Comparison of ENCODE assay signal across 8 cellular contexts in the genomic region with DNA sequence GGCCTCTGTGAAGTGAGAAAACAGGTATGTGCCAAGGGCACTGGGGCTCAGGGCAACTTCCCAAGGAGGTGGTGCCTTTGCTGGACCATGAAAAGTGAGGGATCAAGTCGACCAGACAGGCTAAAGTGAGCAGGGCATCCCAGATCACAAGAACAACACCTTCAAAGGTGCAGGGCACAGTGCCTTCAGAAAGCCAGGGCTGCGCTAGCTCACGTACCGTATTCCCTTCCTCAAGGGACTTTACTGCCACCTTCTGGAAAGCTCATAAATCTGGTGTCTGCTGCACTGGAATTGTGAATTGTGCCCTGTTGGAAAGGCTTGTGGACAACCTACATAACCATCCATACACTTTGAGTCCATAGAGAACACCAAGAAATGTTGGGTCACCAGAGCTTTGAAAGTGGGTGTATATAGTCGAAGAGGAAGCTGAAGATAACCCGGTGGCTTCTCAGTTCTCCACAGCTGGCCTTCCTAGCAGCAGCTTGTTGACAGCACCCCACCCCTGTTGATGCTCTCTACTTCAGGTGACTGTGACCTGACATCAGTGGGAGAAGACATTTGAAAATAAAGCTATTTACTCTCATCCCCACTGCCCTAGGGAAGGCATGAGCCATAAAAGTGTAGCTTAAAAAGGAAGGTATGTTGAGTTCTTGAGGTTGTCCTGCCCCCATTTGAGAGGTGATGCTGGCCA. TPM values are rescaled to one million over a fixed set of nuclear protein-coding genes. Genes with fewer than 3 reads are reported as not detected.
A peak's percentile ranks its signal among the peaks of the same experiment; 100 is the strongest.
DNase-seq lines count a peak whose midpoint lies in the region; ATAC-seq and TF ChIP-seq lines count a peak whose summit lies in the region.

No MANE protein-coding gene starts in this region.

- no peaks in the 10 kb centered on the region for H3K4me1 ChIP-seq in cardiac muscle cell (ENCODE audit: low read depth)
- peaks cover 7% of the 10 kb centered on the region for H3K4me1 ChIP-seq in parathyroid adenoma

- H3K27me3 ChIP-seq in cardiac muscle cell (peaks cover 9% of the 10 kb centered on the region), parathyroid adenoma (ENCODE audit: control insufficient read depth, insufficient read depth, low read length) (no peaks in the 10 kb centered on the region)

- intact Hi-C loops in Right ventricle myocardium inferior (cut with DNase I), result loop anchor here (5.0 kb wide), 1 partner anchor 402 kb away; a partner anchor contains a TSS

- H3K36me3 ChIP-seq in cardiac muscle cell, result no peaks in the 10 kb centered on the region
- H3K36me3 ChIP-seq in parathyroid adenoma (ENCODE audit: control insufficient read depth, insufficient read depth, low read length), result no peaks in the 10 kb centered on the region

- H3K4me3 ChIP-seq in cardiac muscle cell (no peak overlapping the region), parathyroid adenoma (ENCODE audit: low read depth, low read length) (no peak overlapping the region)

- peak; percentile 59 for TF ChIP-seq CTCF in cardiac muscle cell (IDR thresholded peaks at IDR 0.05; ENCODE audit: low read depth, low read length)
- TF ChIP-seq CTCF in parathyroid adenoma (IDR thresholded peaks at IDR 0.05), result peak; percentile 66

- H3K79me2 ChIP-seq in parathyroid adenoma, result peaks cover 3% of the 10 kb centered on the region

- no peak overlapping the region for H3K27ac ChIP-seq in cardiac muscle cell
- H3K27ac ChIP-seq in parathyroid adenoma, result peak overlapping the region; percentile 33

- H3K9ac ChIP-seq in parathyroid adenoma, result no peak overlapping the region

- H3K9me3 ChIP-seq in cardiac muscle cell (ENCODE audit: low read depth), result no peaks in the 10 kb centered on the region
- H3K9me3 ChIP-seq in parathyroid adenoma (ENCODE audit: control insufficient read depth, low read length), result no peaks in the 10 kb centered on the region

- H2AFZ ChIP-seq in parathyroid adenoma, result no peak overlapping the region

- no peak overlapping the region for H3K4me2 ChIP-seq in parathyroid adenoma (ENCODE audit: low read length)

- ATAC-seq in Right ventricle myocardium inferior (no peak), GM19397 (IDR thresholded peaks at IDR 0.05; ENCODE audit: unreplicated experiment) (no peak)

- DNase-seq in cardiac muscle cell (ENCODE audit: low read depth in 1 of 2, low spot score in 1 of 2), result peak; percentile 70 to 79
- DNase-seq in Right ventricle myocardium inferior (ENCODE audit: missing footprints), result no peak
- peak; percentile 14 for DNase-seq in NCI-H1417 treated with DMSO at 0.1 percent for 48 hours (lab: John Stamatoyannopoulos, UW)
- DNase-seq in SW 1271 (lab: John Stamatoyannopoulos, UW), result peak; percentile 59 to 79
- DNase-seq in fibroblast of peridontal ligament (ENCODE audit: extremely low read depth), result peak; percentile 79
- DNase-seq in activated CD4-positive, CD25-positive, alpha-beta regulatory T cell (lab: John Stamatoyannopoulos, UW), result no peak

RNA-seq across cellular contexts. Expression of a gene that starts 24.5 kb away (rescaled TPM):
- 10.5 and 14.1 TPM in 2 replicates for total RNA-seq in cardiac muscle cell
- polyA plus RNA-seq in cardiac muscle cell, result 3.0 and 5.0 TPM in 2 replicates
- 0.22 TPM for total RNA-seq in Right ventricle myocardium inferior

Comparison
In these comparisons a context has a peak if more than half of its experiments do, and no peak if none do; other contexts are left out.
1. DNase-seq: peak in cardiac muscle cell (2 of 2), NCI-H1417 treated with DMSO at 0.1 percent for 48 hours (single experiment), SW 1271 (2 of 2) and fibroblast of peridontal ligament (single experiment); none in Right ventricle myocardium inferior (single experiment) and activated CD4-positive, CD25-positive, alpha-beta regulatory T cell (0 of 4).